ENCODE assay signal across 19 cellular contexts in the genomic region with DNA sequence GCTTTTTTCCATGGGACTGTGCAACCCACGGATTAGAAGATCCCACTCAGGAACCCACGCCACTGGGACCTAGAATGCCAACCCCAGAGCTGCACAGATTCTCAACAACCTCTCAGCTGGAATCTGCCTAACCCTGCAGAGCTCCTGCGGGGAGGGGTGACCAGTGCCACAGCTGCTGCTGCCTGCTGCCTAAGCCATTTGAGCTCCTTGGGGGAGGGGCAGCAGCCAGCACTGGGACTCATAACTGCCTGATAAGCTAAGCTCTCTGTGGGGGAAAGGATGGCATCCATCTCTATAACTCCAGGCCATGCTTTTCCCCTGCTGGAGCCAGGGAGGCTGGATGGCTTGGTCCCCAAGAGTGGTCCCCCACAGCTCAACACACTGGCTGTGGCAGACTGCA.
A peak's percentile ranks its signal among the peaks of the same experiment; 100 is the strongest.
DNase-seq lines count a peak whose midpoint lies in the region; ATAC-seq and TF ChIP-seq lines count a peak whose summit lies in the region.
"Had no signal": no experiment of that assay in that cellular context is flagged by ENCODE, and none has a peak within 500 bp of the region (broad histone marks: within the 10 kb centered on the region; RNA-seq: fewer than 3 reads in every experiment).

No MANE protein-coding gene starts in this region.

- no peak overlapping the region for H3K27ac ChIP-seq in endodermal cell (ENCODE audit: low read depth, low read length)
- H3K27ac ChIP-seq: BLaER1 treated with 17β-estradiol and CSF1 and Interleukin-3, amounts not matched to agents 10 nM and 100 nM; KMS-11 had no signal

- H3K27me3 Mint-ChIP-seq in endodermal cell (ENCODE audit: insufficient read depth) (no peaks in the 10 kb centered on the region), T-helper 17 cell (no peaks in the 10 kb centered on the region)
- no peaks in the 10 kb centered on the region for H3K27me3 Mint-ChIP-seq in activated T-helper 17 cell treated with anti-CD3 and anti-CD28 coated beads, Interleukin-2, amount 50 U/mL, for 72 hours
- H3K27me3 Mint-ChIP-seq: CD8-positive, alpha-beta memory T cell had no signal

- H3K9me3 Mint-ChIP-seq in endodermal cell = peaks cover 32% of the 10 kb centered on the region
- H3K9me3 Mint-ChIP-seq in activated T-helper 17 cell treated with anti-CD3 and anti-CD28 coated beads, Interleukin-2, amount 50 U/mL, for 72 hours = peaks cover 17% of the 10 kb centered on the region

- no peaks in the 10 kb centered on the region for H3K27me3 ChIP-seq in endodermal cell (ENCODE audit: control insufficient read depth, insufficient read depth, low read length, poor library complexity, severe bottlenecking)
- H3K27me3 ChIP-seq: BLaER1 treated with 17β-estradiol and CSF1 and Interleukin-3, amounts not matched to agents 10 nM and 100 nM; MG63 had no signal

- no peaks in the 10 kb centered on the region for H3K36me3 ChIP-seq in endodermal cell (ENCODE audit: control insufficient read depth, insufficient read depth, low read length)
- H3K36me3 ChIP-seq: BLaER1 treated with 17β-estradiol and CSF1 and Interleukin-3, amounts not matched to agents 10 nM and 100 nM; MG63 had no signal

- no peak overlapping the region for H3K9ac ChIP-seq in endodermal cell (ENCODE audit: extremely low read depth, low read length, poor library complexity, severe bottlenecking)
- H3K9ac ChIP-seq: BLaER1 treated with 17β-estradiol and CSF1 and Interleukin-3, amounts not matched to agents 10 nM and 100 nM; KMS-11 had no signal

- 84 to 86% methylated on average over 3 of the region's 3 CpGs for WGBS in endodermal cell (ENCODE audit: insufficient coverage in 1 of 2, insufficient read length in 1 of 2), 2 experiments

- no peaks in the 10 kb centered on the region for H3K4me1 ChIP-seq in endodermal cell (ENCODE audit: control insufficient read depth, insufficient read depth, low read length)

- no peak for TF ChIP-seq CTCF in endodermal cell (conservative IDR thresholded peaks at IDR 0.05)

- DNase-seq in NCI-H2171 treated with DMSO at 0.1 percent for 48 hours (lab: John Stamatoyannopoulos, UW) (peak; percentile 32), NCI-H2171 (lab: John Stamatoyannopoulos, UW) (no peak), NCI-H82 (lab: John Stamatoyannopoulos, UW) (peak; percentile 86), endodermal cell (peak; percentile 72), T-helper 17 cell (no peak), NOMO-1 (lab: John Stamatoyannopoulos, UW; ENCODE audit: unreplicated experiment in 2 of 2) (no peak)
- DNase-seq: CD8-positive, alpha-beta memory T cell; MG63; NCI-H1092; NCI-H146; NCI-H446 treated with DMSO at 0.1 percent for 48 hours; NK-92 treated with Interleukin-12 subunit alpha and Interleukin-12 subunit beta, amount 100 ng/mL, for 24 hours; OCI-M1; SIG-M5 had no signal

- H3K9me3 ChIP-seq in endodermal cell (ENCODE audit: control insufficient read depth, low read length) (peaks cover 9% of the 10 kb centered on the region), T-helper 17 cell (ENCODE audit: control insufficient read depth, low read length, poor library complexity, severe bottlenecking) (no peaks in the 10 kb centered on the region)
- H3K9me3 ChIP-seq: MG63 had no signal

- H3K4me1 Mint-ChIP-seq in endodermal cell = peaks cover 5% of the 10 kb centered on the region
- H3K4me1 Mint-ChIP-seq in T-helper 17 cell = no peaks in the 10 kb centered on the region
- no peaks in the 10 kb centered on the region for H3K4me1 Mint-ChIP-seq in activated T-helper 17 cell treated with anti-CD3 and anti-CD28 coated beads, Interleukin-2, amount 50 U/mL, for 72 hours
- H3K4me1 Mint-ChIP-seq: CD8-positive, alpha-beta memory T cell had no signal

- no peak overlapping the region for H3K4me3 Mint-ChIP-seq in endodermal cell
- H3K4me3 Mint-ChIP-seq in T-helper 17 cell = no peak overlapping the region
- H3K4me3 Mint-ChIP-seq in activated T-helper 17 cell treated with anti-CD3 and anti-CD28 coated beads, Interleukin-2, amount 50 U/mL, for 72 hours = no peak overlapping the region
- H3K4me3 Mint-ChIP-seq: CD8-positive, alpha-beta memory T cell had no signal

- H3K27ac Mint-ChIP-seq in endodermal cell (no peak overlapping the region), T-helper 17 cell (no peak overlapping the region)
- no peak overlapping the region for H3K27ac Mint-ChIP-seq in activated T-helper 17 cell treated with anti-CD3 and anti-CD28 coated beads, Interleukin-2, amount 50 U/mL, for 72 hours
- H3K27ac Mint-ChIP-seq: CD8-positive, alpha-beta memory T cell had no signal

- H3K4me3 ChIP-seq in endodermal cell (ENCODE audit: low read length) = no peak overlapping the region
- H3K4me3 ChIP-seq: BLaER1 treated with 17β-estradiol and CSF1 and Interleukin-3, amounts not matched to agents 10 nM and 100 nM; MG63 had no signal

- ATAC-seq in T-helper 17 cell (no peak), HG02981 (IDR thresholded peaks at IDR 0.05; ENCODE audit: unreplicated experiment) (no peak)
- no peak for ATAC-seq in activated T-helper 17 cell treated with anti-CD3 and anti-CD28 coated beads, Interleukin-2, amount 50 U/mL, for 72 hours (replicated peaks)
- ATAC-seq: HepG2 had no signal

- H3K36me3 Mint-ChIP-seq in endodermal cell (ENCODE audit: low read depth) (no peaks in the 10 kb centered on the region), T-helper 17 cell (ENCODE audit: low read depth) (no peaks in the 10 kb centered on the region)
- no peaks in the 10 kb centered on the region for H3K36me3 Mint-ChIP-seq in activated T-helper 17 cell treated with anti-CD3 and anti-CD28 coated beads, Interleukin-2, amount 50 U/mL, for 72 hours (ENCODE audit: low read depth)

Comparison
In these comparisons a context has a peak if more than half of its experiments do, and no peak if none do; other contexts are left out.
1. DNase-seq: peak in NCI-H2171 treated with DMSO at 0.1 percent for 48 hours (single experiment), NCI-H82 (single experiment) and endodermal cell (single experiment); none in NCI-H2171 (single experiment), T-helper 17 cell (0 of 3) and NOMO-1 (0 of 2).